Comparison of ENCODE assay signal across 8 cellular contexts in the genomic region with DNA sequence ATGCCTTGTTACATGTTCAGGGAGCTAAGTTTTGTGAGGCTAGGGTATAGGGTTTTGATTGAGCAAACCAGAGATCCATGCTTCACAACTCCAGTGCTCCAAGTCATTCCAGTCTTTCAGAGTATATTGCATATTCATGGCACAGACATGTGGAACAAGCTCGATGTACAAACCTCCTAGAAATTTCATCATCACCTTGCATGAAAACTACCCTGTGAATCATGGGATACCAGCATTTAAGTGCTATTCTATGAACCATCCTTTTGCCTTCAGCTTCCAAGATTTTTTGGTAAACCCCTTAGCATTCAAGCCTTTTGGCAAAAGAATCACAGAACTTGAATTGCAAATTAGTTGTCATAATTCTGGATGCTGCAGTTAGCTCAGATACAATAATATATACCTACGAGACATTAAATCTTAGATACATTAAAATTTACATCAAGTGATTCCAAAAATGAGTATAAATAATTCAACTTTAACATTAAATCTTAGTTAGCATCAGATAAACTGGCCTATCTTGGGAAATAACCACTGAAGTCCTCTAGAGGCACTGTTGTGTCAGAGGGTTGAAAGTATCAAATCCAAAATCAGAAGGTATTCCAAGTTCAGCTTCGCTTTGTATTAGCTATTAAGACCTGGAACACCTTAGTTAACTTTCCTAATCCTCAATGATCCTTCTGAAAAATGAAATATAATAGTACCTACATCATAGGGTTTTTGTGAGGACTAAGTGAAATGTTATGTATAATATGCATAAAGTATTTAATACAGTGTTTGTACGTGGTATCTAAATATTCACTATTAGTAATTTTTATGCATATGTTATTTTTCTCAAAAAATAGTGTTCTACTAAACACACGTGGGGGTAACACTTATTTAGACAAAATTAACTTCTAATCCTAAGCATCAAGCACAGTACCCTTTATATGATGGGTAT. TPM values are rescaled to one million over a fixed set of nuclear protein-coding genes. Genes with fewer than 3 reads are reported as not detected.
A peak's percentile ranks its signal among the peaks of the same experiment; 100 is the strongest.
DNase-seq lines count a peak whose midpoint lies in the region; ATAC-seq and TF ChIP-seq lines count a peak whose summit lies in the region.

No MANE protein-coding gene starts in this region.

- peak; percentile 48 for ATAC-seq in HG02981 (IDR thresholded peaks at IDR 0.05; ENCODE audit: unreplicated experiment)
- no peak for ATAC-seq in right lobe of liver
- ATAC-seq in GM19452 (IDR thresholded peaks at IDR 0.05; ENCODE audit: unreplicated experiment): no peak

- H3K9me3 ChIP-seq in adipocyte (ENCODE audit: control insufficient read depth, low read length): no peaks in the 10 kb centered on the region
- no peaks in the 10 kb centered on the region for H3K9me3 ChIP-seq in right lobe of liver

- intact Hi-C loops in right lobe of liver (cut with DNase I): no loop called here

- H3K27me3 ChIP-seq in adipocyte (replicated peaks; ENCODE audit: control insufficient read depth, insufficient read depth, low read length): no peaks in the 10 kb centered on the region
- no peaks in the 10 kb centered on the region for H3K27me3 ChIP-seq in right lobe of liver

- H3K27ac ChIP-seq in right lobe of liver: no peak overlapping the region

- H3K27ac Mint-ChIP-seq in activated CD4-positive, alpha-beta memory T cell treated with anti-CD3 and anti-CD28 coated beads, Interleukin-2, amount 10 ng/mL, durations not matched to agents 7 days and 5 days: no peak overlapping the region

- H3K4me3 ChIP-seq in adipocyte (ENCODE audit: low read length) (no peak overlapping the region), right lobe of liver (no peak overlapping the region)

- H3K36me3 Mint-ChIP-seq in activated CD4-positive, alpha-beta memory T cell treated with anti-CD3 and anti-CD28 coated beads, Interleukin-2, amount 10 ng/mL, durations not matched to agents 7 days and 5 days (ENCODE audit: low read depth): no peaks in the 10 kb centered on the region

- H3K36me3 ChIP-seq in adipocyte (ENCODE audit: control insufficient read depth, insufficient read depth, low read length, severe bottlenecking) (no peaks in the 10 kb centered on the region), right lobe of liver (no peaks in the 10 kb centered on the region)

- 57% methylated on average over 5 of the region's 5 CpGs for WGBS in right lobe of liver (ENCODE audit: insufficient coverage, low coverage, low lambda C conversion rate, missing lambda C conversion rate)

- CTCF ChIA-PET in activated CD4-positive, alpha-beta memory T cell treated with anti-CD3 and anti-CD28 coated beads, Interleukin-2, amount 10 ng/mL, durations not matched to agents 7 days and 5 days (lab: Charles Lee): interaction anchor here (1.0 to 1.7 kb wide), 2 partner anchors 17 to 20 kb away, joined by 3 read pairs; no protein-coding TSS in a partner anchor

- H3K27me3 Mint-ChIP-seq in activated CD4-positive, alpha-beta memory T cell treated with anti-CD3 and anti-CD28 coated beads, Interleukin-2, amount 10 ng/mL, durations not matched to agents 7 days and 5 days: peaks cover 25% of the 10 kb centered on the region

- H3K4me1 Mint-ChIP-seq in activated CD4-positive, alpha-beta memory T cell treated with anti-CD3 and anti-CD28 coated beads, Interleukin-2, amount 10 ng/mL, durations not matched to agents 7 days and 5 days: no peaks in the 10 kb centered on the region

- no peak overlapping the region for H3K4me3 Mint-ChIP-seq in activated CD4-positive, alpha-beta memory T cell treated with anti-CD3 and anti-CD28 coated beads, Interleukin-2, amount 10 ng/mL, durations not matched to agents 7 days and 5 days

- TF ChIP-seq POLR2A in right lobe of liver (IDR thresholded peaks at IDR 0.05): no peak

- peak; percentile 30 to 51 (median 45) for TF ChIP-seq CTCF in right lobe of liver (IDR thresholded peaks at IDR 0.05)

- no peaks in the 10 kb centered on the region for H3K9me3 Mint-ChIP-seq in activated CD4-positive, alpha-beta memory T cell treated with anti-CD3 and anti-CD28 coated beads, Interleukin-2, amount 10 ng/mL, durations not matched to agents 7 days and 5 days

- H3K9ac ChIP-seq in adipocyte (ENCODE audit: low read length): no peak overlapping the region

- peak; percentile 55 for DNase-seq in ELR (ENCODE audit: low read depth)
- peak; percentile 32 for DNase-seq in adipocyte (ENCODE audit: low read depth)
- DNase-seq in right lobe of liver: no peak
- no peak for DNase-seq in NCI-H2029 (lab: John Stamatoyannopoulos, UW)
- DNase-seq in activated CD4-positive, alpha-beta memory T cell treated with anti-CD3 and anti-CD28 coated beads, Interleukin-2, amount 10 ng/mL, durations not matched to agents 7 days and 5 days: no peak
- no peak for DNase-seq in SHP77 (lab: John Stamatoyannopoulos, UW)

- POLR2A ChIA-PET in activated CD4-positive, alpha-beta memory T cell treated with anti-CD3 and anti-CD28 coated beads, Interleukin-2, amount 10 ng/mL, durations not matched to agents 7 days and 5 days (lab: Charles Lee): no interaction called here

- H3K4me1 ChIP-seq in adipocyte (ENCODE audit: control insufficient read depth, insufficient read depth, low read length) (peaks cover 9% of the 10 kb centered on the region), right lobe of liver (no peaks in the 10 kb centered on the region)

RNA-seq across cellular contexts. Expression of a gene that starts 55.5 kb away (rescaled TPM):
- not detected for total RNA-seq in right lobe of liver
- total RNA-seq in activated CD4-positive, alpha-beta memory T cell treated with anti-CD3 and anti-CD28 coated beads, Interleukin-2, amount 10 ng/mL, durations not matched to agents 7 days and 5 days: not detected

Comparison
In these comparisons a context has a peak if more than half of its experiments do, and no peak if none do; other contexts are left out.
1. DNase-seq: peak in ELR (single experiment) and adipocyte (single experiment); none in right lobe of liver (0 of 3), NCI-H2029 (single experiment), activated CD4-positive, alpha-beta memory T cell treated with anti-CD3 and anti-CD28 coated beads, Interleukin-2, amount 10 ng/mL, durations not matched to agents 7 days and 5 days (single experiment) and SHP77 (0 of 2).